Comparison of ENCODE assay signal across 18 cellular contexts in genomic region chrX:149982310-149982709, GRCh38. TPM values are rescaled to one million over a fixed set of nuclear protein-coding genes. Genes with fewer than 3 reads are reported as not detected.
"Had no signal": no experiment of that assay in that cellular context is flagged by ENCODE, and none has a peak within 500 bp of the region (broad histone marks: within the 10 kb centered on the region; RNA-seq: fewer than 3 reads in every experiment).

No MANE protein-coding gene starts in this region.

- H3K36me3 ChIP-seq: heart left ventricle, neural progenitor cell, ovary had no signal

- H3K4me3 ChIP-seq: heart left ventricle, neural progenitor cell, ovary had no signal

- ATAC-seq: activated CD8-positive, alpha-beta T cell treated with anti-CD3 and anti-CD28 coated beads, Interleukin-2, amount 10 ng/mL, durations not matched to agents 7 days and 5 days; activated T-cell treated with anti-CD3 and anti-CD28 coated beads, Interleukin-2, amount 50 U/mL, for 72 hours; left ventricle myocardium superior; stimulated activated naive CD8-positive, alpha-beta T cell treated with anti-CD3 and anti-CD28 coated beads, Interleukin-15, Interleukin-2, amounts not matched to agents 100 U/mL and 50 U/mL, for 24 hours had no signal

- H3K27ac ChIP-seq: heart left ventricle, neural progenitor cell, ovary had no signal

- H3K9ac ChIP-seq: neural progenitor cell had no signal

- H3K4me2 ChIP-seq: neural progenitor cell had no signal

- H3K4me1 ChIP-seq: neural progenitor cell had no signal

- DNase-seq: activated CD4-positive, alpha-beta T cell treated with anti-CD3 and anti-CD28 coated beads, Interleukin-2, amount 10 ng/mL, durations not matched to agents 24 days and 14 days; activated CD4-positive, CD25-positive, alpha-beta regulatory T cell; activated CD8-positive, alpha-beta memory T cell treated with anti-CD3 and anti-CD28 coated beads, Interleukin-2, amount 50 U/mL, for 4 hours; activated CD8-positive, alpha-beta T cell treated with anti-CD3 and anti-CD28 coated beads, Interleukin-2, amount 10 ng/mL, durations not matched to agents 7 days and 5 days; activated naive CD8-positive, alpha-beta T cell treated with anti-CD3 and anti-CD28 coated beads, Interleukin-2, amount 10 ng/mL, durations not matched to agents 7 days and 5 days; activated T-cell treated with anti-CD3 and anti-CD28 coated beads, Interleukin-2, amount 50 U/mL, for 72 hours; cerebellar nuclear complex; effector memory CD4-positive, alpha-beta T cell; foreskin melanocyte; left ventricle myocardium superior; mesenchymal stem cell; ovary; stimulated activated CD4-positive, alpha-beta T cell treated with anti-CD3 and anti-CD28 coated beads, Interleukin-4, amount 100 ng/mL, for 4 hours; stimulated activated CD8-positive, alpha-beta memory T cell treated with anti-CD3 and anti-CD28 coated beads, Interleukin-4, amount 100 ng/mL, for 48 hours; stimulated activated naive CD8-positive, alpha-beta T cell treated with anti-CD3 and anti-CD28 coated beads, Interleukin-15, Interleukin-2, amounts not matched to agents 100 U/mL and 50 U/mL, for 24 hours; trophoblast cell had no signal

- H3K27me3 ChIP-seq: neural progenitor cell, ovary had no signal

RNA-seq across cellular contexts. Expression of gene HSFX4, which starts 52.9 kb away (rescaled TPM):
- polyA plus RNA-seq: ovary had no signal
